8 cellular contexts compared by ENCODE assay signal in genomic region chr11:75204685-75205667, GRCh38. TPM values are rescaled to one million over a fixed set of nuclear protein-coding genes. Genes with fewer than 3 reads are reported as not detected.
DNase-seq lines count a peak whose midpoint lies in the region; ATAC-seq and TF ChIP-seq lines count a peak whose summit lies in the region.

No MANE protein-coding gene starts in this region.

- H3K4me1 ChIP-seq in Loucy (ENCODE audit: insufficient read depth, low read length, poor library complexity, severe bottlenecking) (no peaks in the 10 kb centered on the region), parathyroid adenoma (no peaks in the 10 kb centered on the region), transverse colon (peaks cover 0 to 3% (median 0%) of the 10 kb centered on the region in 4 donors)

- no peak for TF ChIP-seq EP300 in transverse colon (IDR thresholded peaks at IDR 0.05; ENCODE audit: low read depth)

- peak; percentile 80 for ATAC-seq in GM18909 (IDR thresholded peaks at IDR 0.05; ENCODE audit: poor library complexity, unreplicated experiment)

- H3K9me3 ChIP-seq in Loucy (ENCODE audit: insufficient read depth, low read depth, low read length) (no peaks in the 10 kb centered on the region), parathyroid adenoma (ENCODE audit: control insufficient read depth, low read length) (no peaks in the 10 kb centered on the region), transverse colon (no peaks in the 10 kb centered on the region)

- no peaks in the 10 kb centered on the region for H3F3A ChIP-seq in Loucy (ENCODE audit: low read depth)

- H3K4me3 ChIP-seq in Loucy (ENCODE audit: low read length, poor library complexity, severe bottlenecking) (no peak overlapping the region), parathyroid adenoma (ENCODE audit: low read depth, low read length) (no peak overlapping the region), transverse colon (no peak overlapping the region)

- H3K9ac ChIP-seq in Loucy (ENCODE audit: low read depth, low read length, poor library complexity, severe bottlenecking) (no peak overlapping the region), parathyroid adenoma (no peak overlapping the region)

- H3K4me2 ChIP-seq in Loucy (ENCODE audit: low read depth, low read length, poor library complexity, severe bottlenecking) (no peak overlapping the region), parathyroid adenoma (ENCODE audit: low read length) (no peak overlapping the region)

- DNase-seq in AG08395 (ENCODE audit: low spot score), result peak; percentile 93
- DNase-seq in SK-MEL-5 (ENCODE audit: low read depth, low spot score), result peak; percentile 94
- DNase-seq in activated naive CD4-positive, alpha-beta T cell treated with Interleukin-2 at 50 U/mL for 16 hours, result peak; percentile 85
- peak; percentile 39 for DNase-seq in glomerular endothelial cell (ENCODE audit: extremely low read depth, low read depth, low spot score)
- peak; percentile 90 for DNase-seq in transverse colon

- no peaks in the 10 kb centered on the region for H3K9me2 ChIP-seq in Loucy (replicated peaks; ENCODE audit: low read depth, low read length)

- no peak overlapping the region for H2AFZ ChIP-seq in Loucy (ENCODE audit: low read length)
- H2AFZ ChIP-seq in parathyroid adenoma, result no peak overlapping the region

- TF ChIP-seq POLR2A in transverse colon (IDR thresholded peaks at IDR 0.05), result peak; percentile 23

- no peaks in the 10 kb centered on the region for H3K27me3 ChIP-seq in Loucy (ENCODE audit: insufficient read depth, low read length, poor library complexity, severe bottlenecking)
- H3K27me3 ChIP-seq in parathyroid adenoma (ENCODE audit: control insufficient read depth, insufficient read depth, low read length), result no peaks in the 10 kb centered on the region
- H3K27me3 ChIP-seq in transverse colon, result no peaks in the 10 kb centered on the region

- 33% methylated on average over 8 of the region's 10 CpGs; no CpG with 5 or more reads in 1 of the 2 donors for WGBS in transverse colon (ENCODE audit: low coverage in 1 of 2), 2 donors

- no peak overlapping the region for H3K27ac ChIP-seq in parathyroid adenoma
- no peak overlapping the region for H3K27ac ChIP-seq in transverse colon

- intact Hi-C loops in transverse colon (cut with DNase I; ENCODE audit: low total_unique reads), result loop anchor here (2.0 kb wide), 1 partner anchor 60 kb away; no protein-coding TSS in a partner anchor

- in situ Hi-C loops in SK-MEL-5 (cut with HindIII; ENCODE audit: low pct_unique_long_range_greater_than_20kb, low sequenced_read_pairs), result loop anchor here (25.0 kb wide), 1 partner anchor 93 kb away; no protein-coding TSS in a partner anchor
- in situ Hi-C loops in transverse colon (cut with MboI; ENCODE audit: low pct_ligation_motif_present in 1 of 4, low pct_unique_long_range_greater_than_20kb in 1 of 4, low sequenced_read_pairs in 3 of 4), result loop anchor here in 3 of 4 donors (5.0 to 10.0 kb wide), 2 partner anchors 60 to 63 kb away; no protein-coding TSS in a partner anchor

- H3K36me3 ChIP-seq in Loucy (ENCODE audit: insufficient read depth, low read length) (no peaks in the 10 kb centered on the region), parathyroid adenoma (ENCODE audit: control insufficient read depth, insufficient read depth, low read length) (no peaks in the 10 kb centered on the region), transverse colon (no peaks in the 10 kb centered on the region)

- H3K79me2 ChIP-seq in Loucy (ENCODE audit: insufficient read depth, low read length) (no peaks in the 10 kb centered on the region), parathyroid adenoma (no peaks in the 10 kb centered on the region)

- TF ChIP-seq CTCF in Loucy (conservative IDR thresholded peaks at IDR 0.05; ENCODE audit: low read length) (peak; percentile 94), parathyroid adenoma (IDR thresholded peaks at IDR 0.05) (peak; percentile 64), transverse colon (IDR thresholded peaks at IDR 0.05) (peak; percentile 81 to 94 (median 91))

- no peaks in the 10 kb centered on the region for H4K20me1 ChIP-seq in Loucy (ENCODE audit: insufficient read depth, low read length, poor library complexity, severe bottlenecking)

RNA-seq across cellular contexts. Expression of gene TPBGL, which starts 35.6 kb away (rescaled TPM):
- 1.4 and 2.7 TPM in 2 replicates for total RNA-seq in SK-MEL-5 (2014; rRNA removed; shearing (Covaris generic))
- polyA plus RNA-seq in SK-MEL-5 (2015; cell fraction: cytosol; rRNA removed), result 13.7 and 18.3 TPM in 2 replicates
- polyA plus RNA-seq in SK-MEL-5 (2015; cell fraction: nucleus; rRNA removed), result 1.7 TPM in 2 replicates
- 1.3 and 1.6 TPM in 2 replicates for total RNA-seq in glomerular endothelial cell
- 1 to 10 TPM in 1 of 4 donors, under 1 TPM in 1, not detected in 2; 0.40 to 3.7 TPM for total RNA-seq in transverse colon

RNA-seq across cellular contexts. Expression of gene SLCO2B1, which starts 54.1 kb away (rescaled TPM):
- total RNA-seq in SK-MEL-5 (2014; rRNA removed; shearing (Covaris generic)), result 0.13 TPM in 1 of 2 replicates, not detected in the other
- polyA plus RNA-seq in SK-MEL-5 (2015; cell fraction: cytosol; rRNA removed), result 0.21 and 0.71 TPM in 2 replicates
- 2.1 TPM in 1 of 2 replicates, not detected in the other for polyA plus RNA-seq in SK-MEL-5 (2015; cell fraction: nucleus; rRNA removed)
- total RNA-seq in glomerular endothelial cell (0.97 and 5.4 TPM in 2 replicates), transverse colon (100 to 1,000 TPM in 3 of 4 donors, 10 to 100 TPM in 1; 72.9 to 165 (median 111) TPM)

Comparison
In these comparisons a context has a peak if more than half of its experiments do, and no peak if none do; other contexts are left out.
1. DNase-seq: peak in every context shown above with its lines; median percentile 94 in SK-MEL-5; 93 in AG08395; 90 in transverse colon; 85 in activated naive CD4-positive, alpha-beta T cell treated with Interleukin-2 at 50 U/mL for 16 hours; 39 in glomerular endothelial cell.
2. RNA of gene SLCO2B1, which starts 54.1 kb away (total RNA-seq): 72.9 to 165 TPM in transverse colon; 0.97 to 5.4 TPM in glomerular endothelial cell and 0.13 TPM in SK-MEL-5; every median in the first group is over 10 times any median in the second.
3. Peak in every context shown above with its lines, with median percentiles within 50 percentile points of each other: CTCF ChIP-seq.